ENCODE assay signal across 15 cellular contexts in the genomic region with DNA sequence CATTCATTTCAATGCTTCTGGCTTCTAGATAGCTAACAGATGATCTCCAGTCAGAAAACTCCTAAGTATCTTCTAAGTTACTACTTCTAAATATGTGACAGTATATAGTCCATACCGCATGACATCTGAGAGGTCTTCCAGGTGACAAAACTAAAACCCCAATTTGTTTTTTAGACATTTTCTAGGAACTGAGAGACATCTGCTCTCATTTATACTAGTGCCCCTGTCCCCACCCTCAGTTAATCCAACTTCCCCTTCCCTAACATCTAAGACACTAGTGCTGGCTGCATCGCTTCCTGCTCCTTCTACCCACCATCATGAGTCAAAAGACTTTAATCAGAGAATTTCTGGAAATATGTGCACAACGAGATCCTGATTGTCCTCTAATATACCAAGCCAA. TPM values are rescaled to one million over a fixed set of nuclear protein-coding genes. Genes with fewer than 3 reads are reported as not detected.
A peak's percentile ranks its signal among the peaks of the same experiment; 100 is the strongest.
DNase-seq lines count a peak whose midpoint lies in the region; ATAC-seq and TF ChIP-seq lines count a peak whose summit lies in the region.
"Had no signal": no experiment of that assay in that cellular context is flagged by ENCODE, and none has a peak within 500 bp of the region (broad histone marks: within the 10 kb centered on the region; RNA-seq: fewer than 3 reads in every experiment).

No MANE protein-coding gene starts in this region.

- peaks cover 30% of the 10 kb centered on the region for H3K79me2 ChIP-seq in OCI-LY1 (ENCODE audit: insufficient read depth, low read length)

- H3K4me1 Mint-ChIP-seq in Calu3 (ENCODE audit: low read depth, unreplicated experiment) (peaks cover 26% of the 10 kb centered on the region), memory B cell (peaks cover 47% of the 10 kb centered on the region)

- no peaks in the 10 kb centered on the region for H3F3A ChIP-seq in OCI-LY1 (ENCODE audit: insufficient read depth, low read length)

- no peak overlapping the region for H3K4me3 ChIP-seq in OCI-LY1 (ENCODE audit: low read depth, low read length, poor library complexity, severe bottlenecking)
- H3K4me3 ChIP-seq in foreskin fibroblast (ENCODE audit: low read depth in 1 of 2, low read length in 2 of 2): no peak overlapping the region
- H3K4me3 ChIP-seq: ascending aorta, gastroesophageal sphincter had no signal

- H3K36me3 Mint-ChIP-seq in Calu3 (ENCODE audit: insufficient read depth, unreplicated experiment): no peaks in the 10 kb centered on the region
- H3K36me3 Mint-ChIP-seq in memory B cell: peaks cover 24% of the 10 kb centered on the region

- no TSS peak for BruUV-seq in Calu3 (replicated peaks; lab: Mats Ljungman, UMichigan)

- H3K9me2 ChIP-seq in OCI-LY1 (ENCODE audit: low read depth, low read length): no peaks in the 10 kb centered on the region

- no peak overlapping the region for H3K4me3 Mint-ChIP-seq in Calu3 (ENCODE audit: low read depth, unreplicated experiment)
- peak overlapping the region; percentile 53 for H3K4me3 Mint-ChIP-seq in memory B cell

- H3K27me3 Mint-ChIP-seq in Calu3 (ENCODE audit: unreplicated experiment) (no peaks in the 10 kb centered on the region), memory B cell (no peaks in the 10 kb centered on the region)

- peaks cover 31% of the 10 kb centered on the region for H3K4me1 ChIP-seq in OCI-LY1 (ENCODE audit: insufficient read depth, low read length, severe bottlenecking)

- no peaks in the 10 kb centered on the region for H4K20me1 ChIP-seq in OCI-LY1 (ENCODE audit: insufficient read depth, low read length)

- peaks cover 7% of the 10 kb centered on the region; the same call in 1 of the 2 replicates for H3K36me3 ChIP-seq in OCI-LY1 (ENCODE audit: insufficient read depth, low read length)
- H3K36me3 ChIP-seq: ascending aorta, gastroesophageal sphincter had no signal

- peak overlapping the region; percentile 48 for H3K27ac Mint-ChIP-seq in Calu3 (ENCODE audit: unreplicated experiment)
- peak overlapping the region; percentile 85 for H3K27ac Mint-ChIP-seq in memory B cell

- CTCF ChIA-PET in Calu3 (lab: Charles Lee): no interaction called here

- ATAC-seq in GM19463 (IDR thresholded peaks at IDR 0.05; ENCODE audit: unreplicated experiment) (peak; percentile 35), memory B cell (ENCODE audit: low read depth) (peak; percentile 68), GM19023 (IDR thresholded peaks at IDR 0.05; ENCODE audit: unreplicated experiment) (no peak)
- ATAC-seq: gastroesophageal sphincter had no signal

- H3K27me3 ChIP-seq in OCI-LY1 (ENCODE audit: insufficient read depth, low read length): no peaks in the 10 kb centered on the region
- H3K27me3 ChIP-seq: ascending aorta, gastroesophageal sphincter had no signal

- H3K9me3 ChIP-seq in OCI-LY1 (ENCODE audit: low read length): peaks cover 9% of the 10 kb centered on the region; the same call in 1 of the 2 replicates
- H3K9me3 ChIP-seq: ascending aorta, gastroesophageal sphincter had no signal

- H2AFZ ChIP-seq in OCI-LY1 (ENCODE audit: low read length): no peak overlapping the region

- H3K9me3 Mint-ChIP-seq in Calu3 (ENCODE audit: low read depth, unreplicated experiment) (peaks cover 2% of the 10 kb centered on the region), memory B cell (peaks cover 2% of the 10 kb centered on the region)

- H3K4me2 ChIP-seq in OCI-LY1 (ENCODE audit: low read length): peak overlapping the region; percentile 8; the same call in 1 of the 2 replicates

- no peak for TF ChIP-seq CTCF in Calu3 (IDR thresholded peaks at IDR 0.05; ENCODE audit: unreplicated experiment)
- TF ChIP-seq CTCF in OCI-LY1 (IDR thresholded peaks at IDR 0.05; ENCODE audit: low read length): no peak
- TF ChIP-seq CTCF in foreskin fibroblast (IDR thresholded peaks at IDR 0.05; ENCODE audit: low read depth, low read length): no peak

- H3K27ac ChIP-seq in OCI-LY1 (ENCODE audit: low read depth, low read length, poor library complexity, severe bottlenecking): peak overlapping the region; percentile 83
- H3K27ac ChIP-seq: ascending aorta had no signal

- no peak overlapping the region; the same call in 1 of the 2 replicates for H3K9ac ChIP-seq in OCI-LY1 (ENCODE audit: low read length)

- intact Hi-C loops in Calu3 (cut with micrococcal nuclease; ENCODE audit: unreplicated experiment): no loop called here

- DNase-seq in Calu3: no peak
- no peak for DNase-seq in memory B cell (ENCODE audit: low spot score in 2 of 2)
- DNase-seq in effector CD8-positive, alpha-beta T cell (lab: John Stamatoyannopoulos, UW): no peak
- no peak for DNase-seq in foreskin fibroblast
- DNase-seq in NK-92 (lab: John Stamatoyannopoulos, UW; ENCODE audit: unreplicated experiment): no peak
- DNase-seq: activated CD4-positive, alpha-beta T cell treated with anti-CD3 and anti-CD28 coated beads, Interleukin-2, amount 50 U/mL, for 4 hours; GOT3; MM.1S; SIG-M5; substantia nigra had no signal

RNA-seq across cellular contexts. Expression of a gene that starts 37.9 kb away (rescaled TPM):
- 63.3 and 66.4 TPM in 2 replicates for total RNA-seq in Calu3 (2022)
